In genomic region chr10:1049425-1049958, GRCh38 we compare ENCODE assay signal across 8 cellular contexts. TPM values are rescaled to one million over a fixed set of nuclear protein-coding genes. Genes with fewer than 3 reads are reported as not detected.
DNase-seq lines count a peak whose midpoint lies in the region; ATAC-seq and TF ChIP-seq lines count a peak whose summit lies in the region.

No MANE protein-coding gene starts in this region.

- ATAC-seq in GM21390 (IDR thresholded peaks at IDR 0.05; ENCODE audit: unreplicated experiment): no peak

- H3K27ac ChIP-seq in MM.1S (ENCODE audit: low read length) (peak overlapping the region; percentile 99), ectodermal cell (ENCODE audit: insufficient read depth, low read depth, low read length, poor library complexity, severe bottlenecking) (peak overlapping the region; percentile 99), neural progenitor cell (peak overlapping the region; percentile 100)

- H3K4me3 ChIP-seq in MM.1S (ENCODE audit: low read length): peak overlapping the region; percentile 99
- peak overlapping the region; percentile 95 for H3K4me3 ChIP-seq in ectodermal cell (ENCODE audit: insufficient read depth, low read depth, low read length)
- H3K4me3 ChIP-seq in neural progenitor cell: peak overlapping the region; percentile 80

- H3K9ac ChIP-seq in MM.1S (ENCODE audit: low read length): peak overlapping the region; percentile 97
- peak overlapping the region; percentile 61 for H3K9ac ChIP-seq in neural progenitor cell

- H3K27me3 ChIP-seq in MM.1S (replicated peaks; ENCODE audit: insufficient read depth, low read length): no peaks in the 10 kb centered on the region
- no peaks in the 10 kb centered on the region for H3K27me3 ChIP-seq in ectodermal cell (ENCODE audit: control insufficient read depth, insufficient read depth, low read length, poor library complexity, severe bottlenecking)
- H3K27me3 ChIP-seq in neural progenitor cell: no peaks in the 10 kb centered on the region

- peaks cover 26% of the 10 kb centered on the region for H3F3A ChIP-seq in MM.1S (ENCODE audit: insufficient read depth, low read length)
- peaks cover 52% of the 10 kb centered on the region for H3F3A ChIP-seq in neural progenitor cell (ENCODE audit: low read depth)

- peak overlapping the region; percentile 83 for H3K4me3 Mint-ChIP-seq in Calu3 (ENCODE audit: low read depth, unreplicated experiment)
- peak overlapping the region; percentile 98 for H3K4me3 Mint-ChIP-seq in neural progenitor cell

- TF ChIP-seq CTCF in Calu3 (IDR thresholded peaks at IDR 0.05; ENCODE audit: unreplicated experiment) (no peak), MM.1S (IDR thresholded peaks at IDR 0.05; ENCODE audit: low read length) (no peak), neural progenitor cell (IDR thresholded peaks at IDR 0.05) (no peak), GM20000 (IDR thresholded peaks at IDR 0.05; ENCODE audit: extremely low read depth, missing control alignments) (no peak)

- H2AFZ ChIP-seq in MM.1S (ENCODE audit: low read length) (no peak overlapping the region), neural progenitor cell (replicated peaks) (no peak overlapping the region)

- H3K36me3 ChIP-seq in MM.1S (replicated peaks; ENCODE audit: insufficient read depth, low read length) (no peaks in the 10 kb centered on the region), ectodermal cell (ENCODE audit: control insufficient read depth, insufficient read depth, low read length) (peaks cover 5% of the 10 kb centered on the region), neural progenitor cell (no peaks in the 10 kb centered on the region)

- H3K79me2 ChIP-seq in MM.1S (ENCODE audit: low read length): peaks cover 74% of the 10 kb centered on the region
- H3K79me2 ChIP-seq in neural progenitor cell (ENCODE audit: low read depth): peaks cover 82% of the 10 kb centered on the region

- no peak for DNase-seq in Calu3
- DNase-seq in MM.1S: no peak
- DNase-seq in neural progenitor cell (ENCODE audit: low spot score): peak; percentile 75
- DNase-seq in AG08395 (ENCODE audit: low spot score): no peak
- DNase-seq in GM20000 (ENCODE audit: low spot score): no peak
- no peak for DNase-seq in NCI-H524 (lab: John Stamatoyannopoulos, UW)

- H3K27ac Mint-ChIP-seq in Calu3 (ENCODE audit: unreplicated experiment): peak overlapping the region; percentile 98
- H3K27ac Mint-ChIP-seq in neural progenitor cell: peak overlapping the region; percentile 85

- no peaks in the 10 kb centered on the region for H3K27me3 Mint-ChIP-seq in Calu3 (ENCODE audit: unreplicated experiment)
- peaks cover 9% of the 10 kb centered on the region for H3K27me3 Mint-ChIP-seq in neural progenitor cell (ENCODE audit: insufficient read depth, low read depth)

- H3K4me1 Mint-ChIP-seq in Calu3 (ENCODE audit: low read depth, unreplicated experiment) (peaks cover 36% of the 10 kb centered on the region), neural progenitor cell (peaks cover 43% of the 10 kb centered on the region)

- H3K36me3 Mint-ChIP-seq in Calu3 (ENCODE audit: insufficient read depth, unreplicated experiment) (peaks cover 74% of the 10 kb centered on the region), neural progenitor cell (peaks cover 31% of the 10 kb centered on the region)

- H3K4me2 ChIP-seq in MM.1S (ENCODE audit: low read depth, low read length) (peak overlapping the region; percentile 56), neural progenitor cell (peak overlapping the region; percentile 85)

- no peaks in the 10 kb centered on the region for H3K9me2 ChIP-seq in MM.1S (replicated peaks; ENCODE audit: insufficient read depth, low read length)

- intact Hi-C loops in Calu3 (cut with micrococcal nuclease; ENCODE audit: unreplicated experiment): no loop called here

- CTCF ChIA-PET in Calu3 (lab: Charles Lee): interaction anchor here (0.7 to 0.9 kb wide), 4 partner anchors 14 to 1457 kb away, joined by 3 to 5 read pairs (median 4); no protein-coding TSS in a partner anchor

- H3K4me1 ChIP-seq in MM.1S (ENCODE audit: low read length): peaks cover 30% of the 10 kb centered on the region
- H3K4me1 ChIP-seq in ectodermal cell (ENCODE audit: control insufficient read depth, insufficient read depth, low read length): peaks cover 7% of the 10 kb centered on the region
- H3K4me1 ChIP-seq in neural progenitor cell: peaks cover 7% of the 10 kb centered on the region

- no peaks in the 10 kb centered on the region for H3K9me3 Mint-ChIP-seq in Calu3 (ENCODE audit: low read depth, unreplicated experiment)
- no peaks in the 10 kb centered on the region for H3K9me3 Mint-ChIP-seq in neural progenitor cell

- 1% methylated on average over 33 to 34 of the region's 34 CpGs for WGBS in ectodermal cell, 2 experiments

- no peaks in the 10 kb centered on the region for H3K9me3 ChIP-seq in MM.1S (replicated peaks; ENCODE audit: insufficient read depth, low read length)
- H3K9me3 ChIP-seq in ectodermal cell (ENCODE audit: control insufficient read depth, low read length): no peaks in the 10 kb centered on the region
- H3K9me3 ChIP-seq in neural progenitor cell (ENCODE audit: low read depth): no peaks in the 10 kb centered on the region

- H4K20me1 ChIP-seq in MM.1S (ENCODE audit: insufficient read depth, low read length) (no peaks in the 10 kb centered on the region), neural progenitor cell (ENCODE audit: low read depth) (peaks cover 66% of the 10 kb centered on the region)

- BruUV-seq in Calu3 (replicated peaks; lab: Mats Ljungman, UMichigan): TSS peak; percentile 84

RNA-seq across cellular contexts. Expression of gene IDI1, which starts 0.6 kb away (rescaled TPM):
- 101 and 108 TPM in 2 replicates for total RNA-seq in Calu3 (2022)
- 103 TPM for polyA plus RNA-seq in ectodermal cell (2013, experiment 1 of 4)
- 81.8 TPM for polyA plus RNA-seq in ectodermal cell (2013, experiment 2 of 4)
- polyA plus RNA-seq in ectodermal cell (2013, experiment 3 of 4): 60.8 TPM
- 69.9 TPM for polyA plus RNA-seq in ectodermal cell (2013, experiment 4 of 4)
- total RNA-seq in neural progenitor cell (ENCODE audit: low replicate concordance): 117 and 168 TPM in 2 replicates

RNA-seq across cellular contexts. Expression of gene WDR37, which starts 6.7 kb away (rescaled TPM):
- 16.1 and 17.8 TPM in 2 replicates for total RNA-seq in Calu3 (2022)
- 14.2 TPM for polyA plus RNA-seq in ectodermal cell (2013, experiment 1 of 4)
- 16.9 TPM for polyA plus RNA-seq in ectodermal cell (2013, experiment 2 of 4)
- 11.2 TPM for polyA plus RNA-seq in ectodermal cell (2013, experiment 3 of 4)
- polyA plus RNA-seq in ectodermal cell (2013, experiment 4 of 4): 13.1 TPM
- total RNA-seq in neural progenitor cell (ENCODE audit: low replicate concordance): 11.6 and 14.7 TPM in 2 replicates

RNA-seq across cellular contexts. Expression of gene IDI2, which starts 23.8 kb away (rescaled TPM):
- total RNA-seq in Calu3 (2022): not detected in 2 replicates
- polyA plus RNA-seq in ectodermal cell (2013, experiment 1 of 4): not detected
- not detected for polyA plus RNA-seq in ectodermal cell (2013, experiment 2 of 4)
- not detected for polyA plus RNA-seq in ectodermal cell (2013, experiment 3 of 4)
- not detected for polyA plus RNA-seq in ectodermal cell (2013, experiment 4 of 4)
- total RNA-seq in neural progenitor cell (ENCODE audit: low replicate concordance): not detected in 2 replicates
